ENCODE assay signal across 19 cellular contexts in the genomic region with DNA sequence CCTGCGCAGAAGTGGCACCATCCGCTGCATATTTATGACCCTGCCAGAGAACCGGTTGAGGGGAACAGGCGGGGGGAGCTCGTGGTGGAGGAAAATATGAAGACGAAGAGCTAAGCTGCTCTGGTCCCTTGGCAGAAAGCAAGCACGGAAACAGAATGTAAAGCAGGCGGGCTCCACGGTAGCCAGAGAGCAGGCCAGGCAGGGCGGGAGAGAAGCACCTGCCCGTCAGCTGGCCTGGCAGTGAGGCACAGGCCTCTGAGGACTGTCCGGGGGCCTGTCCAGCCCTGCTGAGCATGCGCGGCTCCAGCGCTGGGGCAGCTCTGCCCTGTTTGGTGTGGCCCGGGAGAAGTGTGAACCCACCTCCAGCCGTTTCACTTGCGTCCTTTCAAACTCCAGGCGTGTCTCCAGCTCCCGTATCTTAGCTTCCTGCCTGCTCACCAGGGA. TPM values are rescaled to one million over a fixed set of nuclear protein-coding genes. Genes with fewer than 3 reads are reported as not detected.
DNase-seq lines count a peak whose midpoint lies in the region; ATAC-seq and TF ChIP-seq lines count a peak whose summit lies in the region.
"Had no signal": no experiment of that assay in that cellular context is flagged by ENCODE, and none has a peak within 500 bp of the region (broad histone marks: within the 10 kb centered on the region; RNA-seq: fewer than 3 reads in every experiment).

No MANE protein-coding gene starts in this region.

- H3K4me1 Mint-ChIP-seq in endodermal cell = peaks cover 27% of the 10 kb centered on the region
- H3K4me1 Mint-ChIP-seq: CD4-positive, CD25-positive, alpha-beta regulatory T cell had no signal

- H3K9ac ChIP-seq in endodermal cell (ENCODE audit: extremely low read depth, low read length, poor library complexity, severe bottlenecking) = no peak overlapping the region

- peaks cover 21% of the 10 kb centered on the region for H3K4me1 ChIP-seq in endodermal cell (ENCODE audit: control insufficient read depth, insufficient read depth, low read length)
- H3K4me1 ChIP-seq: ascending aorta, foreskin keratinocyte had no signal

- in situ Hi-C loops in G401 (cut with HindIII; ENCODE audit: low sequenced_read_pairs) = loop anchor here (10.0 kb wide), 1 partner anchor 65 kb away; no protein-coding TSS in a partner anchor

- DNase-seq in G401 (ENCODE audit: low spot score) = peak; percentile 95
- DNase-seq in NCI-H524 treated with DMSO at 0.1 percent for 48 hours (lab: John Stamatoyannopoulos, UW) = peak; percentile 30
- no peak for DNase-seq in endodermal cell
- peak; percentile 78 for DNase-seq in pons (ENCODE audit: low spot score)
- no peak for DNase-seq in DMS53 (lab: John Stamatoyannopoulos, UW)
- DNase-seq in HuH-7.5 (ENCODE audit: low spot score) = no peak
- DNase-seq: activated CD4-positive, alpha-beta T cell treated with anti-CD3 and anti-CD28 coated beads for 4 hours; activated T-cell treated with anti-CD3 and anti-CD28 coated beads, Interleukin-2, amount 50 U/mL, for 72 hours; CD4-positive, CD25-positive, alpha-beta regulatory T cell; effector CD4-positive, alpha-beta T cell; foreskin keratinocyte; GDM1; islet precursor cell; NCI-H446 treated with DMSO at 0.1 percent for 48 hours; stomach; T-helper 17 cell had no signal

- H3K27me3 ChIP-seq in endodermal cell (ENCODE audit: control insufficient read depth, insufficient read depth, low read length, poor library complexity, severe bottlenecking) = no peaks in the 10 kb centered on the region
- H3K27me3 ChIP-seq: ascending aorta, foreskin keratinocyte, stomach had no signal

- no peaks in the 10 kb centered on the region for H3K27me3 Mint-ChIP-seq in endodermal cell (ENCODE audit: insufficient read depth)
- H3K27me3 Mint-ChIP-seq: CD4-positive, CD25-positive, alpha-beta regulatory T cell; T-helper 17 cell had no signal

- no peak overlapping the region for H3K27ac Mint-ChIP-seq in endodermal cell
- H3K27ac Mint-ChIP-seq: CD4-positive, CD25-positive, alpha-beta regulatory T cell; T-helper 17 cell had no signal

- peaks cover 40% of the 10 kb centered on the region for H3K36me3 Mint-ChIP-seq in endodermal cell (ENCODE audit: low read depth)

- H3K4me3 Mint-ChIP-seq in endodermal cell = no peak overlapping the region
- H3K4me3 Mint-ChIP-seq: activated T-cell treated with anti-CD3 and anti-CD28 coated beads, Interleukin-2, amount 50 U/mL, for 72 hours; T-helper 17 cell had no signal

- no peak for ATAC-seq in HG03354 (IDR thresholded peaks at IDR 0.05; ENCODE audit: poor library complexity, severe bottlenecking, unreplicated experiment)
- ATAC-seq: activated T-cell treated with anti-CD3 and anti-CD28 coated beads, Interleukin-2, amount 50 U/mL, for 72 hours; foreskin keratinocyte; T-helper 17 cell had no signal

- 83 to 89% methylated on average over 7 to 20 of the region's 20 CpGs for WGBS in endodermal cell (ENCODE audit: insufficient coverage in 1 of 2, insufficient read length in 1 of 2), 2 experiments

- H3K9me3 ChIP-seq in endodermal cell (ENCODE audit: control insufficient read depth, low read length) = no peaks in the 10 kb centered on the region
- H3K9me3 ChIP-seq: ascending aorta, stomach had no signal

- H3K9me3 Mint-ChIP-seq in endodermal cell = no peaks in the 10 kb centered on the region
- H3K9me3 Mint-ChIP-seq: activated T-cell treated with anti-CD3 and anti-CD28 coated beads, Interleukin-2, amount 50 U/mL, for 72 hours; CD4-positive, CD25-positive, alpha-beta regulatory T cell had no signal

- no peak for TF ChIP-seq CTCF in endodermal cell (conservative IDR thresholded peaks at IDR 0.05)

- peak overlapping the region; percentile 90 for H3K27ac ChIP-seq in endodermal cell (ENCODE audit: low read depth, low read length)
- H3K27ac ChIP-seq: ascending aorta, foreskin keratinocyte had no signal

- no peak overlapping the region for H3K4me3 ChIP-seq in endodermal cell (ENCODE audit: low read length)
- H3K4me3 ChIP-seq: ascending aorta, stomach had no signal

- peaks cover 21% of the 10 kb centered on the region for H3K36me3 ChIP-seq in endodermal cell (ENCODE audit: control insufficient read depth, insufficient read depth, low read length)

RNA-seq across cellular contexts. Expression of a gene that starts 46.7 kb away (rescaled TPM):
- total RNA-seq in G401 (2014; rRNA removed; shearing (Covaris generic)) = 4.7 TPM in 1 of 2 replicates, not detected in the other
- 1 to 10 TPM; 1.8 to 5.9 TPM for total RNA-seq in endodermal cell
- polyA plus RNA-seq in endodermal cell (2013, experiment 1 of 2) = 11.1 TPM
- polyA plus RNA-seq in endodermal cell (2013, experiment 2 of 2) = 13.9 TPM
- total RNA-seq: ascending aorta, MCF 10A had no signal
- polyA plus RNA-seq: foreskin keratinocyte had no signal

Comparison
In these comparisons a context has a peak if more than half of its experiments do, and no peak if none do; other contexts are left out.
1. DNase-seq: peak in G401 (single experiment), NCI-H524 treated with DMSO at 0.1 percent for 48 hours (single experiment) and pons (single experiment); none in endodermal cell (single experiment), DMS53 (single experiment) and HuH-7.5 (single experiment).